Comparison of ENCODE assay signal across 17 cellular contexts in genomic region chr2:133968446-133968845, GRCh38.
"Had no signal": no experiment of that assay in that cellular context is flagged by ENCODE, and none has a peak within 500 bp of the region (broad histone marks: within the 10 kb centered on the region; RNA-seq: fewer than 3 reads in every experiment).

No MANE protein-coding gene starts in this region.

- H3K9me3 Mint-ChIP-seq: activated T-cell treated with anti-CD3 and anti-CD28 coated beads, Interleukin-2, amount 50 U/mL, for 24 hours; central memory CD8-positive, alpha-beta T cell; naive thymus-derived CD8-positive, alpha-beta T cell; stimulated activated effector memory CD8-positive, alpha-beta T cell treated with anti-CD3 and anti-CD28 coated beads, Interleukin-12 subunit alpha, Interleukin-12 subunit beta, amount 100 ng/mL, for 72 hours had no signal

- H3K36me3 Mint-ChIP-seq: activated CD8-positive, alpha-beta memory T cell treated with anti-CD3 and anti-CD28 coated beads, Interleukin-2, amount 10 ng/mL, durations not matched to agents 7 days and 5 days; activated naive CD8-positive, alpha-beta T cell; brain; naive thymus-derived CD8-positive, alpha-beta T cell; stimulated activated effector memory CD8-positive, alpha-beta T cell treated with anti-CD3 and anti-CD28 coated beads, Interleukin-12 subunit alpha, Interleukin-12 subunit beta, amount 100 ng/mL, for 72 hours had no signal

- DNase-seq: activated CD4-positive, CD25-positive, alpha-beta regulatory T cell; activated CD8-positive, alpha-beta memory T cell treated with anti-CD3 and anti-CD28 coated beads, Interleukin-2, amount 10 ng/mL, durations not matched to agents 7 days and 5 days; activated effector memory CD4-positive, alpha-beta T cell treated with Interleukin-2 at 50 U/mL for 16 hours; activated T-cell treated with anti-CD3 and anti-CD28 coated beads, Interleukin-2, amount 50 U/mL, for 24 hours; erythroblast; naive thymus-derived CD8-positive, alpha-beta T cell; posterior cingulate gyrus; T-helper 17 cell; trophoblast cell had no signal

- H3K27me3 ChIP-seq: neutrophil, right atrium auricular region had no signal

- H3K4me3 ChIP-seq: lung, right atrium auricular region, smooth muscle cell had no signal

- H3K27ac ChIP-seq: neutrophil, right atrium auricular region had no signal

- H3K4me1 Mint-ChIP-seq: brain; central memory CD8-positive, alpha-beta T cell; stimulated activated effector memory CD8-positive, alpha-beta T cell treated with anti-CD3 and anti-CD28 coated beads, Interleukin-12 subunit alpha, Interleukin-12 subunit beta, amount 100 ng/mL, for 72 hours had no signal

- H3K4me3 Mint-ChIP-seq: activated CD8-positive, alpha-beta memory T cell treated with anti-CD3 and anti-CD28 coated beads, Interleukin-2, amount 10 ng/mL, durations not matched to agents 7 days and 5 days; activated naive CD8-positive, alpha-beta T cell; activated T-cell treated with anti-CD3 and anti-CD28 coated beads, Interleukin-2, amount 50 U/mL, for 24 hours; brain; central memory CD8-positive, alpha-beta T cell; naive thymus-derived CD8-positive, alpha-beta T cell; stimulated activated effector memory CD8-positive, alpha-beta T cell treated with anti-CD3 and anti-CD28 coated beads, Interleukin-12 subunit alpha, Interleukin-12 subunit beta, amount 100 ng/mL, for 72 hours; T-helper 17 cell had no signal

- ATAC-seq: activated CD8-positive, alpha-beta memory T cell treated with anti-CD3 and anti-CD28 coated beads, Interleukin-2, amount 10 ng/mL, durations not matched to agents 7 days and 5 days; naive thymus-derived CD8-positive, alpha-beta T cell; stimulated activated effector memory CD8-positive, alpha-beta T cell treated with anti-CD3 and anti-CD28 coated beads, Interleukin-12 subunit alpha, Interleukin-12 subunit beta, amount 100 ng/mL, for 72 hours; T-helper 17 cell had no signal

- H3K4me2 ChIP-seq: smooth muscle cell had no signal

- H3K27ac Mint-ChIP-seq: activated CD8-positive, alpha-beta memory T cell treated with anti-CD3 and anti-CD28 coated beads, Interleukin-2, amount 10 ng/mL, durations not matched to agents 7 days and 5 days; activated naive CD8-positive, alpha-beta T cell; activated T-cell treated with anti-CD3 and anti-CD28 coated beads, Interleukin-2, amount 50 U/mL, for 24 hours; brain; naive thymus-derived CD8-positive, alpha-beta T cell; stimulated activated effector memory CD8-positive, alpha-beta T cell treated with anti-CD3 and anti-CD28 coated beads, Interleukin-12 subunit alpha, Interleukin-12 subunit beta, amount 100 ng/mL, for 72 hours; T-helper 17 cell had no signal
